Comparison of ENCODE assay signal across 10 cellular contexts in genomic region chr19:10730932-10731331, GRCh38. TPM values are rescaled to one million over a fixed set of nuclear protein-coding genes. Genes with fewer than 3 reads are reported as not detected.
A peak's percentile ranks its signal among the peaks of the same experiment; 100 is the strongest.
DNase-seq lines count a peak whose midpoint lies in the region; ATAC-seq and TF ChIP-seq lines count a peak whose summit lies in the region.
"Had no signal": no experiment of that assay in that cellular context is flagged by ENCODE, and none has a peak within 500 bp of the region (broad histone marks: within the 10 kb centered on the region; RNA-seq: fewer than 3 reads in every experiment).

No MANE protein-coding gene starts in this region.

- peak overlapping the region; percentile 92 for H3K27ac Mint-ChIP-seq in activated naive CD4-positive, alpha-beta T cell treated with anti-CD3 and anti-CD28 coated beads, Interleukin-2, amount 10 ng/mL, durations not matched to agents 7 days and 5 days

- intact Hi-C loops in right lobe of liver (cut with DNase I): loop anchor here in 1 of 2 donors (5.0 kb wide), 1 partner anchor 46 kb away; no protein-coding TSS in a partner anchor

- ATAC-seq in right lobe of liver (peak in 3 of 4 donors; percentile 23 to 25 (median 24)), upper lobe of left lung (ENCODE audit: low FRiP score in 2 of 2) (peak; percentile 5 to 25), HG03108 (IDR thresholded peaks at IDR 0.05; ENCODE audit: unreplicated experiment) (no peak), GM21723 (IDR thresholded peaks at IDR 0.05; ENCODE audit: unreplicated experiment) (no peak)

- TF ChIP-seq EP300 in upper lobe of left lung (IDR thresholded peaks at IDR 0.05): no peak

- H3K9me3 Mint-ChIP-seq in activated naive CD4-positive, alpha-beta T cell treated with anti-CD3 and anti-CD28 coated beads, Interleukin-2, amount 10 ng/mL, durations not matched to agents 7 days and 5 days: no peaks in the 10 kb centered on the region

- H3K27me3 ChIP-seq in right lobe of liver: no peaks in the 10 kb centered on the region
- no peaks in the 10 kb centered on the region for H3K27me3 ChIP-seq in upper lobe of left lung

- peaks cover 28% of the 10 kb centered on the region for H3K36me3 Mint-ChIP-seq in activated naive CD4-positive, alpha-beta T cell treated with anti-CD3 and anti-CD28 coated beads, Interleukin-2, amount 10 ng/mL, durations not matched to agents 7 days and 5 days

- peaks cover 0 to 9% (median 0%) of the 10 kb centered on the region in 4 donors for H3K4me1 ChIP-seq in right lobe of liver
- peaks cover 51 to 85% (median 60%) of the 10 kb centered on the region in 4 donors for H3K4me1 ChIP-seq in upper lobe of left lung

- H3K27ac ChIP-seq in angular gyrus (ENCODE audit: low read depth, low read length) (peak overlapping the region; percentile 90), right lobe of liver (peak overlapping the region in 2 of 3 donors; percentile 29 to 45), upper lobe of left lung (peak overlapping the region; percentile 72 to 85 (median 81))

- H3K4me3 ChIP-seq in right lobe of liver: no peak overlapping the region
- no peak overlapping the region for H3K4me3 ChIP-seq in upper lobe of left lung
- H3K4me3 ChIP-seq: lung had no signal

- peaks cover 59% of the 10 kb centered on the region for H3K4me1 Mint-ChIP-seq in activated naive CD4-positive, alpha-beta T cell treated with anti-CD3 and anti-CD28 coated beads, Interleukin-2, amount 10 ng/mL, durations not matched to agents 7 days and 5 days

- H3K4me3 Mint-ChIP-seq in activated naive CD4-positive, alpha-beta T cell treated with anti-CD3 and anti-CD28 coated beads, Interleukin-2, amount 10 ng/mL, durations not matched to agents 7 days and 5 days: no peak overlapping the region

- DNase-seq in activated naive CD4-positive, alpha-beta T cell treated with anti-CD3 and anti-CD28 coated beads, Interleukin-2, amount 10 ng/mL, durations not matched to agents 7 days and 5 days: no peak
- DNase-seq in activated naive CD4-positive, alpha-beta T cell treated with anti-CD3 and anti-CD28 coated beads, Interleukin-2, amount 50 U/mL, for 16 hours: no peak
- DNase-seq in right lobe of liver (no peak), upper lobe of left lung (no peak)
- DNase-seq in NK-92 treated with Interleukin-12 subunit alpha and Interleukin-12 subunit beta, amount 100 ng/mL, for 24 hours (lab: John Stamatoyannopoulos, UW): no peak
- DNase-seq: NCI-H1048 had no signal

- H3K27me3 Mint-ChIP-seq in activated naive CD4-positive, alpha-beta T cell treated with anti-CD3 and anti-CD28 coated beads, Interleukin-2, amount 10 ng/mL, durations not matched to agents 7 days and 5 days: no peaks in the 10 kb centered on the region

- H3K36me3 ChIP-seq in right lobe of liver: no peaks in the 10 kb centered on the region
- H3K36me3 ChIP-seq in upper lobe of left lung: peaks cover 0 to 6% (median 0%) of the 10 kb centered on the region in 4 donors

- no peak for TF ChIP-seq CTCF in right lobe of liver (IDR thresholded peaks at IDR 0.05)
- no peak for TF ChIP-seq CTCF in upper lobe of left lung (IDR thresholded peaks at IDR 0.05)

- no peak for TF ChIP-seq POLR2A in right lobe of liver (IDR thresholded peaks at IDR 0.05)
- TF ChIP-seq POLR2A in upper lobe of left lung (IDR thresholded peaks at IDR 0.05): no peak

- 92% methylated on average over 2 of the region's 12 CpGs for WGBS in right lobe of liver (ENCODE audit: insufficient coverage, low coverage, low lambda C conversion rate, missing lambda C conversion rate)
- WGBS in upper lobe of left lung, 2 donors: 71 to 91% methylated on average over 9 to 11 of the region's 12 CpGs

- CTCF ChIA-PET in activated naive CD4-positive, alpha-beta T cell treated with anti-CD3 and anti-CD28 coated beads, Interleukin-2, amount 10 ng/mL, durations not matched to agents 7 days and 5 days (lab: Charles Lee): interaction anchor here (0.7 to 1.4 kb wide), 4 partner anchors 10 to 133 kb away, joined by 4 to 6 read pairs (median 4); partner anchors contain the start of gene DNM2

- H3K9me3 ChIP-seq in right lobe of liver (no peaks in the 10 kb centered on the region), upper lobe of left lung (no peaks in the 10 kb centered on the region)

RNA-seq across cellular contexts. Expression of gene DNM2, which starts 13.1 kb away (rescaled TPM):
- 10 to 100 TPM; 54.0 to 86.9 (median 68.3) TPM for total RNA-seq in right lobe of liver
- 100 to 1,000 TPM; 238 to 744 (median 318) TPM for total RNA-seq in upper lobe of left lung

RNA-seq across cellular contexts. Expression of gene QTRT1, which starts 29.7 kb away (rescaled TPM):
- total RNA-seq in right lobe of liver: 10 to 100 TPM; 19.0 to 30.2 (median 26.8) TPM
- total RNA-seq in upper lobe of left lung: 10 to 100 TPM; 11.0 to 85.9 (median 32.5) TPM

Comparison
In these comparisons a context has a peak if more than half of its experiments do, and no peak if none do; other contexts are left out.
1. H3K27ac ChIP-seq: peak in every context shown above with its lines; median percentile 90 in angular gyrus; 81 in upper lobe of left lung; 37 in right lobe of liver.
2. ATAC-seq: peak in right lobe of liver (3 of 4) and upper lobe of left lung (2 of 2); none in HG03108 (single experiment) and GM21723 (single experiment).